21 cellular contexts compared by ENCODE assay signal in the genomic region with DNA sequence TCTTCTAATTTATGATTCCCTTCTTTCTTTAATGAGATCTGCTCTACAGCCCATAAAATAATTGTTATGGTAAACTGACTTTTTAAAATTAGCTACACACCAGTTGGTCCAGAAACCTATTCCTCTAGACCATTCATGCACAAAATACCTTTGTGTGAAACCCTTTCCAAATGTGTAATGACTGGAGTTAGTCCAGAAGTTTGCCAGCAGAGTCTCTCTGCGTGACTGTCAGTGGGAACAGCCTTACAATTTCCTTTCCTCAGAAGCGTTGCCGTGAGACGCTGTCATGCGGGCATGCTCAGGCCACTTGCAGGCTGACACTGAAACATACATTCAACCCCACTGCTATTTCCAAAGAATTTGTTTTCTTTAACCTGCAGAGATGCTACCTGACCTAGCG.
DNase-seq lines count a peak whose midpoint lies in the region; ATAC-seq, FAIRE-seq and TF ChIP-seq lines count a peak whose summit lies in the region.
"Had no signal": no experiment of that assay in that cellular context is flagged by ENCODE, and none has a peak within 500 bp of the region (broad histone marks: within the 10 kb centered on the region; RNA-seq: fewer than 3 reads in every experiment).

No MANE protein-coding gene starts in this region.

- H3K9me3 Mint-ChIP-seq in astrocyte (ENCODE audit: unreplicated experiment) = peaks cover 1% of the 10 kb centered on the region
- peaks cover 10% of the 10 kb centered on the region for H3K9me3 Mint-ChIP-seq in nephron progenitor cell
- H3K9me3 Mint-ChIP-seq in activated CD8-positive, alpha-beta T cell treated with anti-CD3 and anti-CD28 coated beads, Interleukin-2, amount 10 ng/mL, durations not matched to agents 7 days and 5 days (ENCODE audit: insufficient read depth) = peaks cover 3% of the 10 kb centered on the region
- H3K9me3 Mint-ChIP-seq: natural killer cell treated with Interleukin-12 subunit alpha and Interleukin-12 subunit beta and Interleukin-15 and Interleukin-18, amount 100 ng/mL, for 72 hours had no signal

- H3K4me3 ChIP-seq in astrocyte (ENCODE audit: insufficient read depth, low read depth, low read length) (no peak overlapping the region), epithelial cell of esophagus (ENCODE audit: low read length) (no peak overlapping the region), ovary (no peak overlapping the region)
- H3K4me3 ChIP-seq: adrenal gland, right atrium auricular region, thoracic aorta had no signal

- no peaks in the 10 kb centered on the region for H3K9me3 ChIP-seq in astrocyte (ENCODE audit: insufficient read depth, low read depth, low read length)
- no peaks in the 10 kb centered on the region for H3K9me3 ChIP-seq in ovary
- H3K9me3 ChIP-seq: adrenal gland, right atrium auricular region, thoracic aorta had no signal

- H3K4me2 ChIP-seq in astrocyte (ENCODE audit: low read length) = peak overlapping the region; percentile 67

- peak overlapping the region; percentile 57 for H2AFZ ChIP-seq in astrocyte (ENCODE audit: low read depth, low read length)

- no peak for FAIRE-seq in astrocyte (lab: Jason Lieb, UNC)
- FAIRE-seq: GM18507 had no signal

- H3K36me3 ChIP-seq in astrocyte (ENCODE audit: insufficient read depth, low read length) (no peaks in the 10 kb centered on the region), ovary (no peaks in the 10 kb centered on the region)
- H3K36me3 ChIP-seq: adrenal gland, right atrium auricular region, thoracic aorta had no signal

- H3K4me1 ChIP-seq in astrocyte (ENCODE audit: insufficient read depth, low read length) (peaks cover 7% of the 10 kb centered on the region), ovary (ENCODE audit: insufficient read depth) (no peaks in the 10 kb centered on the region)
- H3K4me1 ChIP-seq: adrenal gland, right atrium auricular region had no signal

- H3K9ac ChIP-seq in astrocyte (ENCODE audit: low read length) = no peak overlapping the region

- no peak for ATAC-seq in activated CD8-positive, alpha-beta T cell treated with anti-CD3 and anti-CD28 coated beads, Interleukin-2, amount 10 ng/mL, durations not matched to agents 7 days and 5 days
- ATAC-seq: natural killer cell treated with Interleukin-12 subunit alpha and Interleukin-12 subunit beta and Interleukin-15 and Interleukin-18, amount 100 ng/mL, for 72 hours; PC-3; T-cell had no signal

- H3K27ac ChIP-seq in astrocyte (ENCODE audit: low read depth, low read length) = peak overlapping the region; percentile 15
- H3K27ac ChIP-seq in ovary = no peak overlapping the region
- H3K27ac ChIP-seq: adrenal gland, right atrium auricular region, thoracic aorta had no signal

- 84 to 90% (median 89%) methylated on average over 6 of the region's 6 CpGs for WGBS in ovary, 3 donors

- no peak for TF ChIP-seq POLR2A in ovary (IDR thresholded peaks at IDR 0.05)

- CTCF ChIA-PET in activated CD8-positive, alpha-beta T cell treated with anti-CD3 and anti-CD28 coated beads, Interleukin-2, amount 10 ng/mL, durations not matched to agents 7 days and 5 days (lab: Charles Lee) = no interaction called here

- H4K20me1 ChIP-seq in astrocyte (ENCODE audit: insufficient read depth, low read length) = no peaks in the 10 kb centered on the region

- no peak for TF ChIP-seq EP300 in ovary (IDR thresholded peaks at IDR 0.05)

- no peaks in the 10 kb centered on the region for H3K79me2 ChIP-seq in astrocyte (ENCODE audit: insufficient read depth, low read length)

- intact Hi-C loops in ovary (cut with DNase I) = no loop called here

- H3K27ac Mint-ChIP-seq in astrocyte (ENCODE audit: unreplicated experiment) (no peak overlapping the region), nephron progenitor cell (no peak overlapping the region)
- no peak overlapping the region for H3K27ac Mint-ChIP-seq in activated CD8-positive, alpha-beta T cell treated with anti-CD3 and anti-CD28 coated beads, Interleukin-2, amount 10 ng/mL, durations not matched to agents 7 days and 5 days
- H3K27ac Mint-ChIP-seq: B cell; natural killer cell treated with Interleukin-12 subunit alpha and Interleukin-12 subunit beta and Interleukin-15 and Interleukin-18, amount 100 ng/mL, for 72 hours; T-cell had no signal

- H3K27me3 ChIP-seq in astrocyte (ENCODE audit: insufficient read depth, low read length) = no peaks in the 10 kb centered on the region
- no peaks in the 10 kb centered on the region for H3K27me3 ChIP-seq in ovary
- H3K27me3 ChIP-seq: adrenal gland, right atrium auricular region had no signal

- H3K36me3 Mint-ChIP-seq in astrocyte (ENCODE audit: low read depth, unreplicated experiment) = no peaks in the 10 kb centered on the region
- no peaks in the 10 kb centered on the region for H3K36me3 Mint-ChIP-seq in nephron progenitor cell (ENCODE audit: low read depth)
- no peaks in the 10 kb centered on the region for H3K36me3 Mint-ChIP-seq in activated CD8-positive, alpha-beta T cell treated with anti-CD3 and anti-CD28 coated beads, Interleukin-2, amount 10 ng/mL, durations not matched to agents 7 days and 5 days (ENCODE audit: low read depth)
- H3K36me3 Mint-ChIP-seq: T-cell had no signal

- DNase-seq in astrocyte (ENCODE audit: low read depth) (peak; percentile 62), epithelial cell of esophagus (ENCODE audit: low read depth) (peak; percentile 30), nephron progenitor cell (peak; percentile 5), NCI-H1930 (lab: John Stamatoyannopoulos, UW) (no peak), ovary (no peak), NCI-H524 (lab: John Stamatoyannopoulos, UW) (no peak)
- no peak for DNase-seq in activated CD8-positive, alpha-beta T cell treated with anti-CD3 and anti-CD28 coated beads, Interleukin-2, amount 10 ng/mL, durations not matched to agents 7 days and 5 days
- DNase-seq: activated CD4-positive, alpha-beta T cell treated with anti-CD3 and anti-CD28 coated beads for 48 hours; activated CD8-positive, alpha-beta memory T cell treated with anti-CD3 and anti-CD28 coated beads, Interleukin-2, amount 50 U/mL, for 48 hours; activated gamma-delta T cell treated with Interleukin-2 at 50 U/mL for 16 hours; adrenal gland; NCI-H2029 treated with DMSO at 0.1 percent for 48 hours; PC-3; SIG-M5; stimulated activated CD4-positive, alpha-beta T cell treated with anti-CD3 and anti-CD28 coated beads, Interleukin-15, amount 100 ng/mL, for 24 hours; T-cell had no signal

- POLR2A ChIA-PET in activated CD8-positive, alpha-beta T cell treated with anti-CD3 and anti-CD28 coated beads, Interleukin-2, amount 10 ng/mL, durations not matched to agents 7 days and 5 days (lab: Charles Lee) = no interaction called here

- H3K4me3 Mint-ChIP-seq in astrocyte (ENCODE audit: unreplicated experiment) (no peak overlapping the region), nephron progenitor cell (no peak overlapping the region)
- no peak overlapping the region for H3K4me3 Mint-ChIP-seq in activated CD8-positive, alpha-beta T cell treated with anti-CD3 and anti-CD28 coated beads, Interleukin-2, amount 10 ng/mL, durations not matched to agents 7 days and 5 days
- H3K4me3 Mint-ChIP-seq: B cell; natural killer cell treated with Interleukin-12 subunit alpha and Interleukin-12 subunit beta and Interleukin-15 and Interleukin-18, amount 100 ng/mL, for 72 hours; T-cell had no signal

- H3K4me1 Mint-ChIP-seq in astrocyte (ENCODE audit: low read depth, unreplicated experiment) (no peaks in the 10 kb centered on the region), nephron progenitor cell (peaks cover 9% of the 10 kb centered on the region)
- no peaks in the 10 kb centered on the region for H3K4me1 Mint-ChIP-seq in activated CD8-positive, alpha-beta T cell treated with anti-CD3 and anti-CD28 coated beads, Interleukin-2, amount 10 ng/mL, durations not matched to agents 7 days and 5 days (ENCODE audit: low read depth)
- H3K4me1 Mint-ChIP-seq: B cell, T-cell had no signal

- no peaks in the 10 kb centered on the region for H3K27me3 Mint-ChIP-seq in astrocyte (ENCODE audit: low read depth, unreplicated experiment)
- peaks cover 3% of the 10 kb centered on the region for H3K27me3 Mint-ChIP-seq in nephron progenitor cell (ENCODE audit: low read depth, poor library complexity)
- H3K27me3 Mint-ChIP-seq in activated CD8-positive, alpha-beta T cell treated with anti-CD3 and anti-CD28 coated beads, Interleukin-2, amount 10 ng/mL, durations not matched to agents 7 days and 5 days (ENCODE audit: low read depth) = no peaks in the 10 kb centered on the region
- H3K27me3 Mint-ChIP-seq: natural killer cell treated with Interleukin-12 subunit alpha and Interleukin-12 subunit beta and Interleukin-15 and Interleukin-18, amount 100 ng/mL, for 72 hours; T-cell had no signal

- no peak for TF ChIP-seq CTCF in astrocyte (IDR thresholded peaks at IDR 0.05; ENCODE audit: insufficient read depth, low read depth, low read length)
- TF ChIP-seq CTCF in epithelial cell of esophagus (IDR thresholded peaks at IDR 0.05; ENCODE audit: insufficient read depth, low read depth, low read length, missing control alignments) = no peak
- no peak for TF ChIP-seq CTCF in nephron progenitor cell (IDR thresholded peaks at IDR 0.05)
- no peak for TF ChIP-seq CTCF in ovary (IDR thresholded peaks at IDR 0.05)

Comparison
In these comparisons a context has a peak if more than half of its experiments do, and no peak if none do; other contexts are left out.
1. DNase-seq: peak in astrocyte (single experiment), epithelial cell of esophagus (single experiment) and nephron progenitor cell (single experiment); none in NCI-H1930 (0 of 2), ovary (0 of 5), NCI-H524 (0 of 2) and activated CD8-positive, alpha-beta T cell treated with anti-CD3 and anti-CD28 coated beads, Interleukin-2, amount 10 ng/mL, durations not matched to agents 7 days and 5 days (single experiment).